ENCODE assay signal across 8 cellular contexts in the genomic region with DNA sequence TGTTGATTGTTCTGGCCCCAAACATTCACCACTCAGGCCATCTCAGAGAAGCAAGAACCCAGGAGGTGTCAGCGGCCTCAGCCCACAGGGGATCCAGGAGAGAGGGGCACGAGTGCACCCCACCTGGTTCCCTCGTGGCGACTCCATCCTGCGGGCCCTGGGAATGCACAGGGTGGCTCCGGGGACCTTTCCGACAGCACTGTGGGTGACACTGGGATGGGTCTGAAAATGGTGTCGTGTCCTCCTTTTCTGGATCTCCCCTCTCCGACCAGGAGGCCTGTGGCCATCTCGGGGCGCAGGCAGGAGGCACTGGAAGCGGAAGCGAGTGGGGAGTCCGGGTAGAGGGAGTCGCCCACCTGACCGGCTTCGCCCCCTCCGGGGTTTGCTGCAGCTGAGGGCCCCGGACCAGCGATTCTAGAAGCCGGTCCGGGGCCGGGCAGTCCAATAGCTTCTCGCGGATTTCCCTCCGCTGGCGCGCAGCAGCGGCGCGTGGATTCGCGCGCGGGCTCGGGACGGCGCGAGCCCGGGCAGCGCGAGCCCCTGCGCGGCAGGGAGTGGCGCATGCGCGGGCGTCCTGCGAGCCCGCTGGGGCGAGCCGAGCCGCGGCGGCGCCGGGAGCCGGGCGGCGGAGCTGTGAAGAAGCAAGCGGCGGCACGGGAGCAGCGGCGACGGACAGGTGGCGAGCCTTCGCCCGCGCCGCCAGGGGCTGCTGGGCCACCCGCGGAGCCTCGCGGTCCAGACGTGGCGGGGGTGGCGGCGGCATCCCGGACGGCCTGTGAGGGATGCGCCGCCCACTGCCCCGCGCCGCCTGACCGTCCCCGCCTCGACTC. TPM values are rescaled to one million over a fixed set of nuclear protein-coding genes. Genes with fewer than 3 reads are reported as not detected.
A peak's percentile ranks its signal among the peaks of the same experiment; 100 is the strongest.
DNase-seq lines count a peak whose midpoint lies in the region; FAIRE-seq and TF ChIP-seq lines count a peak whose summit lies in the region.

A gene with protein sequence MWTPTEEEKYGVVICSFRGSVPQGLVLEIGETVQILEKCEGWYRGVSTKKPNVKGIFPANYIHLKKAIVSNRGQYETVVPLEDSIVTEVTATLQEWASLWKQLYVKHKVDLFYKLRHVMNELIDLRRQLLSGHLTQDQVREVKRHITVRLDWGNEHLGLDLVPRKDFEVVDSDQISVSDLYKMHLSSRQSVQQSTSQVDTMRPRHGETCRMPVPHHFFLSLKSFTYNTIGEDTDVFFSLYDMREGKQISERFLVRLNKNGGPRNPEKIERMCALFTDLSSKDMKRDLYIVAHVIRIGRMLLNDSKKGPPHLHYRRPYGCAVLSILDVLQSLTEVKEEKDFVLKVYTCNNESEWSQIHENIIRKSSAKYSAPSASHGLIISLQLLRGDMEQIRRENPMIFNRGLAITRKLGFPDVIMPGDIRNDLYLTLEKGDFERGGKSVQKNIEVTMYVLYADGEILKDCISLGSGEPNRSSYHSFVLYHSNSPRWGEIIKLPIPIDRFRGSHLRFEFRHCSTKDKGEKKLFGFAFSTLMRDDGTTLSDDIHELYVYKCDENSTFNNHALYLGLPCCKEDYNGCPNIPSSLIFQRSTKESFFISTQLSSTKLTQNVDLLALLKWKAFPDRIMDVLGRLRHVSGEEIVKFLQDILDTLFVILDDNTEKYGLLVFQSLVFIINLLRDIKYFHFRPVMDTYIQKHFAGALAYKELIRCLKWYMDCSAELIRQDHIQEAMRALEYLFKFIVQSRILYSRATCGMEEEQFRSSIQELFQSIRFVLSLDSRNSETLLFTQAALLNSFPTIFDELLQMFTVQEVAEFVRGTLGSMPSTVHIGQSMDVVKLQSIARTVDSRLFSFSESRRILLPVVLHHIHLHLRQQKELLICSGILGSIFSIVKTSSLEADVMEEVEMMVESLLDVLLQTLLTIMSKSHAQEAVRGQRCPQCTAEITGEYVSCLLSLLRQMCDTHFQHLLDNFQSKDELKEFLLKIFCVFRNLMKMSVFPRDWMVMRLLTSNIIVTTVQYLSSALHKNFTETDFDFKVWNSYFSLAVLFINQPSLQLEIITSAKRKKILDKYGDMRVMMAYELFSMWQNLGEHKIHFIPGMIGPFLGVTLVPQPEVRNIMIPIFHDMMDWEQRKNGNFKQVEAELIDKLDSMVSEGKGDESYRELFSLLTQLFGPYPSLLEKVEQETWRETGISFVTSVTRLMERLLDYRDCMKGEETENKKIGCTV (N-terminal part only) (plus strand): TSS at position 579 of the 830 bp plus-strand sequence. CDS start 337 bp downstream, outside the sequence.

- no peaks in the 10 kb centered on the region for H3K36me3 ChIP-seq in breast epithelium

- intact Hi-C loops in breast epithelium (cut with DNase I; ENCODE audit: low total_unique reads) = loop anchor here (5.0 kb wide), 1 partner anchor 297 kb away; no protein-coding TSS in a partner anchor

- peak; percentile 23 for FAIRE-seq in HTR-8/SVneo (lab: Jason Lieb, UNC)

- TF ChIP-seq CTCF in VCaP (conservative IDR thresholded peaks at IDR 0.05) (no peak), breast epithelium (IDR thresholded peaks at IDR 0.05) (no peak)

- H3K4me1 ChIP-seq in breast epithelium = peaks cover 0 to 5% of the 10 kb centered on the region in 2 donors

- DNase-seq in HTR-8/SVneo (ENCODE audit: insufficient read length, low spot score) (peak; percentile 60), breast epithelium (ENCODE audit: low spot score in 2 of 2) (peak; percentile 23 to 58), inferior parietal cortex (ENCODE audit: extremely low spot score) (peak; percentile 59), NAMALWA (ENCODE audit: low spot score) (no peak), HT-29 (ENCODE audit: low spot score) (no peak)
- peak; percentile 32 to 49 for DNase-seq in stimulated activated CD4-positive, alpha-beta T cell treated with anti-CD3 and anti-CD28 coated beads, Interleukin-15, amount 100 ng/mL, for 1 hour (ENCODE audit: low read depth in 1 of 2, low spot score in 1 of 2)

- H3K4me3 ChIP-seq in GM08714 (ENCODE audit: low read length) (peak within 1 kb of the TSS; percentile 46), breast epithelium (peak within 1 kb of the TSS; percentile 33 to 74 (median 50))

- H3K27me3 ChIP-seq in breast epithelium = peaks cover 3 to 41% of the 10 kb centered on the region in 2 donors

- peak within 1 kb of the TSS; percentile 19; the same call in 1 of the 2 replicates for H3K27ac ChIP-seq in VCaP
- H3K27ac ChIP-seq in breast epithelium = no peak within 1 kb of the TSS

- no peak for TF ChIP-seq POLR2A in breast epithelium (IDR thresholded peaks at IDR 0.05)

- H3K9me3 ChIP-seq in breast epithelium = no peaks in the 10 kb centered on the region

RNA-seq across cellular contexts. Expression of the gene that starts here (rescaled TPM):
- total RNA-seq in breast epithelium = under 1 TPM; 0.64 to 0.73 (median 0.66) TPM
- 0.10 TPM in 1 of 2 replicates, not detected in the other for total RNA-seq in HT-29 (2014; rRNA removed; shearing (Covaris generic))

Comparison
In these comparisons a context has a peak if more than half of its experiments do, and no peak if none do; other contexts are left out.
1. Peak in DNase-seq and H3K4me3 ChIP-seq in breast epithelium; RNA of the gene not detected or under 1 TPM.
2. DNase-seq: peak in HTR-8/SVneo (single experiment), inferior parietal cortex (single experiment) and stimulated activated CD4-positive, alpha-beta T cell treated with anti-CD3 and anti-CD28 coated beads, Interleukin-15, amount 100 ng/mL, for 1 hour (2 of 2); none in NAMALWA (single experiment) and HT-29 (single experiment).